ENCODE assay signal across 1 cellular context in the genomic region with DNA sequence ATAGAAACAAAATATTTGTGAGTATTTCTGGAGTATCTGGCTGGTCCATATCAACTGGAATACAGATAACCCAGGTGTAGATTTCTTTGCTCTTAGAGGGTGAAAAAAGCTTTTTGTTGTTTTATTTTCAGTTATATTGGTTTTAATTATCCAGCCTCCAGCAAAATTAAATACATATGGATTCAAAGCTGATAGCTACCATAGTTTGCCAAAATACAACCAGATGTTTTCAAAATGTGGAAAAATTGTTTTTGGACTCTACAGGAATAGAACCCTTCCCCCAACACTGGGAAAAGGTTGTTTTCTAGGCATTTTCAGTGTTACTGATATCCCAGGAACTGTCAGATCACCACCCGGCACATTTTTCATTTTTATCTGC.
TF ChIP-seq lines count a peak whose summit lies in the region.

No MANE protein-coding gene starts in this region.

TF ChIP-seq in SK-N-SH treated with all-trans-retinoic acid at 6 μM for 48 hours, 23 proteins besides CTCF, POLR2A, EP300 and RAD21 (continued from another document):
- TF ChIP-seq TCF4 (CRISPR knock-in tag; IDR thresholded peaks at IDR 0.05; ENCODE audit: borderline replicate concordance) (peak; percentile 93), ZNF565 (CRISPR knock-in tag; conservative IDR thresholded peaks at IDR 0.05; ENCODE audit: low read depth) (no peak), RARB (CRISPR knock-in tag; IDR thresholded peaks at IDR 0.05) (no peak), ESRRG (CRISPR knock-in tag; IDR thresholded peaks at IDR 0.05) (no peak), ZNF8 (CRISPR knock-in tag; IDR thresholded peaks at IDR 0.05) (no peak), PPARA (CRISPR knock-in tag; IDR thresholded peaks at IDR 0.05; ENCODE audit: borderline replicate concordance) (no peak)
- TF ChIP-seq, protein P1, sequence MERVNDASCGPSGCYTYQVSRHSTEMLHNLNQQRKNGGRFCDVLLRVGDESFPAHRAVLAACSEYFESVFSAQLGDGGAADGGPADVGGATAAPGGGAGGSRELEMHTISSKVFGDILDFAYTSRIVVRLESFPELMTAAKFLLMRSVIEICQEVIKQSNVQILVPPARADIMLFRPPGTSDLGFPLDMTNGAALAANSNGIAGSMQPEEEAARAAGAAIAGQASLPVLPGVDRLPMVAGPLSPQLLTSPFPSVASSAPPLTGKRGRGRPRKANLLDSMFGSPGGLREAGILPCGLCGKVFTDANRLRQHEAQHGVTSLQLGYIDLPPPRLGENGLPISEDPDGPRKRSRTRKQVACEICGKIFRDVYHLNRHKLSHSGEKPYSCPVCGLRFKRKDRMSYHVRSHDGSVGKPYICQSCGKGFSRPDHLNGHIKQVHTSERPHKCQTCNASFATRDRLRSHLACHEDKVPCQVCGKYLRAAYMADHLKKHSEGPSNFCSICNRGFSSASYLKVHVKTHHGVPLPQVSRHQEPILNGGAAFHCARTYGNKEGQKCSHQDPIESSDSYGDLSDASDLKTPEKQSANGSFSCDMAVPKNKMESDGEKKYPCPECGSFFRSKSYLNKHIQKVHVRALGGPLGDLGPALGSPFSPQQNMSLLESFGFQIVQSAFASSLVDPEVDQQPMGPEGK (CRISPR knock-in tag; IDR thresholded peaks at IDR 0.05; ENCODE audit: borderline replicate concordance), result no peak
- TF ChIP-seq, protein P2, sequence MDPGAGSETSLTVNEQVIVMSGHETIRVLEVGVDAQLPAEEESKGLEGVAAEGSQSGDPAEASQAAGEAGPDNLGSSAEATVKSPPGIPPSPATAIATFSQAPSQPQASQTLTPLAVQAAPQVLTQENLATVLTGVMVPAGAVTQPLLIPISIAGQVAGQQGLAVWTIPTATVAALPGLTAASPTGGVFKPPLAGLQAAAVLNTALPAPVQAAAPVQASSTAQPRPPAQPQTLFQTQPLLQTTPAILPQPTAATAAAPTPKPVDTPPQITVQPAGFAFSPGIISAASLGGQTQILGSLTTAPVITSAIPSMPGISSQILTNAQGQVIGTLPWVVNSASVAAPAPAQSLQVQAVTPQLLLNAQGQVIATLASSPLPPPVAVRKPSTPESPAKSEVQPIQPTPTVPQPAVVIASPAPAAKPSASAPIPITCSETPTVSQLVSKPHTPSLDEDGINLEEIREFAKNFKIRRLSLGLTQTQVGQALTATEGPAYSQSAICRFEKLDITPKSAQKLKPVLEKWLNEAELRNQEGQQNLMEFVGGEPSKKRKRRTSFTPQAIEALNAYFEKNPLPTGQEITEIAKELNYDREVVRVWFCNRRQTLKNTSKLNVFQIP (CRISPR knock-in tag; IDR thresholded peaks at IDR 0.05; ENCODE audit: borderline replicate concordance, low read depth), result no peak
